In the genomic region with DNA sequence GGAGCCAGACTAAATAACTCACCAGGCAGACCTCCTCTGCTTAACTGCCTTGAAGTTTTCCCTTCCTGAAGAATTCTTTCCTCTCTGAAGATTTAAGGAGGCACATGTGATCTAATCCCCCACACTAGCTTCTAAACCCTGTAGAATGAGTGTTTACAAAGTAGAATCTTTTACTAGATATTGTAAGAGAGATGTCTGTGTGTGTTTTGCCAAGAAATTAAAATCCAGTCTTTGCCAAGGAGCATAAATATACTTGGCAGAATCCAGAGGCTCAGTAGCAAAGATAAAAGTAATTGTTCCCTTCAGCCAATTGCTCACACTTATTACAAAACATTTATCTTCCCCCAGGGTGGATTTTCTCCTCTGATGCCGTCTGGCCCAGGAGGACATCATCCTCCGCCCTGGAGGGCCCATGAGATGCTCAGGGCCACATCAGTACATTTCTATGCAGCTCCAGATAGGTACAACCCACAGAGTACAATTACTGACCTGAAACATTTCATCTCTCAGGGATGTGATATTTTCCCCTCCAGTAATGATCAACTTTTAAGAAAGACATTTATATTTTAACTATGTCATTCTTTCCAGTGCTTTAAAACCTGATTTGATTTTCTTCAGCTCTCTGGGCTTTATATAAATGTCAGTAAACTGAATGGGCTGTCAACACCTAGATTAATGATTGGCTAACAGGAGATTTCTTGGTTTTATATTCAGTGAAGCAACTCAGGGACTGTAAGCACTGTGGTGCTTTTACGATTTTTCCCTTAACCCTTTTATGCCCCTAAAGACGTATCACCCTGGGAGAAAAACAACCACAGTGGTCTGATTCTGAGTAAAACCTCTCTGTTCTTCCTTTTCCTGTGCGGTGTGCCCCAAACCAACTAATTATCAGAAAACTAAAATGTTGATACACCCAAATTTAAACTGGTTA, we compare ENCODE assay signal across 8 cellular contexts. TPM values are rescaled to one million over a fixed set of nuclear protein-coding genes. Genes with fewer than 3 reads are reported as not detected.
DNase-seq lines count a peak whose midpoint lies in the region; ATAC-seq, FAIRE-seq and TF ChIP-seq lines count a peak whose summit lies in the region.

No MANE protein-coding gene starts in this region.

- H4K20me1 ChIP-seq in HepG2 (ENCODE audit: insufficient read depth, low read length) = no peaks in the 10 kb centered on the region

- H3K79me2 ChIP-seq in HepG2 (ENCODE audit: insufficient read depth, low read length) = no peaks in the 10 kb centered on the region

- H3K36me3 ChIP-seq in right lobe of liver = no peaks in the 10 kb centered on the region
- H3K36me3 ChIP-seq in HepG2 (replicated peaks in 1 of 2; ENCODE audit: control insufficient read depth in 1 of 2, insufficient read depth in 2 of 2, low read length in 2 of 2) = no peaks in the 10 kb centered on the region
- no peaks in the 10 kb centered on the region for H3K36me3 ChIP-seq in adipocyte (ENCODE audit: control insufficient read depth, insufficient read depth, low read length, severe bottlenecking)

- no peak overlapping the region for H2AFZ ChIP-seq in HepG2 (ENCODE audit: low read length)

- no peak for TF ChIP-seq POLR2A in right lobe of liver (IDR thresholded peaks at IDR 0.05)
- no peak for TF ChIP-seq POLR2A in HepG2 (IDR thresholded peaks at IDR 0.05; ENCODE audit: insufficient read depth in 1 of 2, low read depth in 2 of 2, low read length in 2 of 2)

- TF ChIP-seq CTCF in right lobe of liver (IDR thresholded peaks at IDR 0.05) (no peak), HepG2 (CRISPR knock-in tag; IDR thresholded peaks at IDR 0.05) (no peak), natural killer cell (IDR thresholded peaks at IDR 0.05) (no peak)

- FAIRE-seq in HepG2 (lab: Jason Lieb, UNC) = no peak

- in situ Hi-C loops in HepG2 (cut with HindIII; ENCODE audit: extremely low pct_ligation_motif_present, low pct_unique_long_range_greater_than_20kb) = no loop called here

- H3K4me1 Mint-ChIP-seq in natural killer cell = peaks cover 75 to 83% of the 10 kb centered on the region in 2 donors

- H3K4me1 ChIP-seq in right lobe of liver (no peaks in the 10 kb centered on the region), HepG2 (ENCODE audit: insufficient read depth, low read length) (peaks cover 7% of the 10 kb centered on the region), adipocyte (ENCODE audit: control insufficient read depth, insufficient read depth, low read length) (peaks cover 66% of the 10 kb centered on the region)

- peak overlapping the region; percentile 95 for H3K27ac Mint-ChIP-seq in natural killer cell

- TF ChIP-seq RAD21 in HepG2 (CRISPR knock-in tag; IDR thresholded peaks at IDR 0.05) = no peak

- CTCF ChIA-PET in HepG2 (lab: Yijun Ruan, JAX; ENCODE audit: low intra/inter-chr PET ratio, low total read pairs) = no interaction called here

- intact Hi-C loops in right lobe of liver (cut with DNase I) (no loop called here), HepG2 (cut with micrococcal nuclease; ENCODE audit: unreplicated experiment) (no loop called here), natural killer cell (cut with micrococcal nuclease) (loop anchor here (1.0 to 10.0 kb wide), 3 partner anchors 27 to 53 kb away; a partner anchor contains a TSS), head of caudate nucleus (cut with DNase I) (no loop called here)

- no peak for DNase-seq in right lobe of liver
- DNase-seq in HepG2 (ENCODE audit: low spot score) = no peak
- peak; percentile 70 for DNase-seq in adipocyte (ENCODE audit: low read depth)
- DNase-seq in natural killer cell = no peak
- no peak for DNase-seq in head of caudate nucleus
- DNase-seq in NCI-H2081 (lab: John Stamatoyannopoulos, UW) = no peak
- DNase-seq in NCI-H510A (lab: John Stamatoyannopoulos, UW) = no peak

- peak overlapping the region; percentile 86 for H3K4me3 Mint-ChIP-seq in natural killer cell

- TF ChIP-seq EP300 in HepG2 (IDR thresholded peaks at IDR 0.05; ENCODE audit: low read depth in 2 of 2, low read length in 2 of 2) (no peak), HepG2 (CRISPR knock-in tag; IDR thresholded peaks at IDR 0.05; ENCODE audit: borderline replicate concordance) (no peak)

- WGBS in right lobe of liver (ENCODE audit: insufficient coverage, low coverage, low lambda C conversion rate, missing lambda C conversion rate) = 25% methylated on average over 5 of the region's 5 CpGs
- WGBS in HepG2 (ENCODE audit: low lambda C conversion rate) = 31% methylated on average over 5 of the region's 5 CpGs

- H3K27ac ChIP-seq in right lobe of liver (no peak overlapping the region), HepG2 (ENCODE audit: extremely low read length, insufficient read depth, low read length) (no peak overlapping the region)

- peaks cover 8% of the 10 kb centered on the region for H3K36me3 Mint-ChIP-seq in natural killer cell

- POLR2A ChIA-PET in HepG2 (lab: Yijun Ruan, JAX) = no interaction called here

- no peaks in the 10 kb centered on the region for H3K27me3 ChIP-seq in right lobe of liver
- H3K27me3 ChIP-seq in HepG2 (ENCODE audit: control insufficient read depth in 1 of 2, insufficient read depth in 2 of 2, low read length in 2 of 2) = no peaks in the 10 kb centered on the region; a peak in 2 of 5 replicates
- no peaks in the 10 kb centered on the region for H3K27me3 ChIP-seq in adipocyte (replicated peaks; ENCODE audit: control insufficient read depth, insufficient read depth, low read length)

- H3K4me3 ChIP-seq in right lobe of liver = no peak overlapping the region
- no peak overlapping the region for H3K4me3 ChIP-seq in HepG2 (replicated peaks in 1 of 3; ENCODE audit: insufficient read depth in 1 of 3, low read depth in 2 of 3, low read length in 3 of 3)
- H3K4me3 ChIP-seq in adipocyte (ENCODE audit: low read length) = peak overlapping the region; percentile 53

- peak in 3 of 4 donors; percentile 45 to 55 (median 48) for ATAC-seq in right lobe of liver
- ATAC-seq in HepG2 = no peak
- peak; percentile 68 for ATAC-seq in HG03280 (IDR thresholded peaks at IDR 0.05; ENCODE audit: unreplicated experiment)
- ATAC-seq in natural killer cell = peak; percentile 67 to 83 (median 75)

- H3K27me3 Mint-ChIP-seq in natural killer cell (ENCODE audit: low read depth in 2 of 2) = no peaks in the 10 kb centered on the region

- H3K9ac ChIP-seq in HepG2 (ENCODE audit: insufficient read depth, low read depth, low read length) = no peak overlapping the region
- peak overlapping the region; percentile 45 for H3K9ac ChIP-seq in adipocyte (ENCODE audit: low read length)

- H3K9me3 Mint-ChIP-seq in natural killer cell = peaks cover 0 to 5% of the 10 kb centered on the region in 2 donors

- no peak overlapping the region for H3K4me2 ChIP-seq in HepG2 (ENCODE audit: low read depth, low read length)

- H3K9me3 ChIP-seq in right lobe of liver (no peaks in the 10 kb centered on the region), HepG2 (ENCODE audit: low read length) (no peaks in the 10 kb centered on the region), adipocyte (ENCODE audit: control insufficient read depth, low read length) (peaks cover 5% of the 10 kb centered on the region)

- BruUV-seq in HepG2 (replicated peaks; lab: Mats Ljungman, UMichigan) = no TSS peak

TF ChIP-seq in HepG2, 621 proteins besides CTCF, POLR2A, EP300 and RAD21 (continues in another document):
- TF ChIP-seq ZNF143 (CRISPR knock-in tag; IDR thresholded peaks at IDR 0.05) (no peak), PAWR (CRISPR knock-in tag; IDR thresholded peaks at IDR 0.05; ENCODE audit: borderline replicate concordance) (no peak)
- TF ChIP-seq, protein P1, sequence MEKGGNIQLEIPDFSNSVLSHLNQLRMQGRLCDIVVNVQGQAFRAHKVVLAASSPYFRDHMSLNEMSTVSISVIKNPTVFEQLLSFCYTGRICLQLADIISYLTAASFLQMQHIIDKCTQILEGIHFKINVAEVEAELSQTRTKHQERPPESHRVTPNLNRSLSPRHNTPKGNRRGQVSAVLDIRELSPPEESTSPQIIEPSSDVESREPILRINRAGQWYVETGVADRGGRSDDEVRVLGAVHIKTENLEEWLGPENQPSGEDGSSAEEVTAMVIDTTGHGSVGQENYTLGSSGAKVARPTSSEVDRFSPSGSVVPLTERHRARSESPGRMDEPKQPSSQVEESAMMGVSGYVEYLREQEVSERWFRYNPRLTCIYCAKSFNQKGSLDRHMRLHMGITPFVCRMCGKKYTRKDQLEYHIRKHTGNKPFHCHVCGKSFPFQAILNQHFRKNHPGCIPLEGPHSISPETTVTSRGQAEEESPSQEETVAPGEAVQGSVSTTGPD (CRISPR knock-in tag; IDR thresholded peaks at IDR 0.05) = no peak

RNA-seq across cellular contexts. Expression of a gene that starts 37.7 kb away (rescaled TPM):
- 1 to 10 TPM in 1 of 6 experiments, under 1 TPM in 5; 0.24 to 1.9 (median 0.51) TPM for total RNA-seq in right lobe of liver
- not detected in 2 replicates for total RNA-seq in HepG2 (2016; rRNA removed; fragmentation: Illumina TruSeq; extraction: Trizol)
- total RNA-seq in HepG2 (2016; cell fraction: cytosol; rRNA removed; fragmentation: Illumina TruSeq; extraction: Trizol; ENCODE audit: low read depth) = not detected in 2 replicates
- not detected in 2 replicates for total RNA-seq in HepG2 (2016; cell fraction: insoluble cytoplasmic fraction; rRNA removed; fragmentation: Illumina TruSeq; extraction: Trizol)
- total RNA-seq in HepG2 (2016; cell fraction: membrane; rRNA removed; fragmentation: Illumina TruSeq; extraction: Trizol) = not detected in 2 replicates
- total RNA-seq in HepG2 (2016; cell fraction: nucleus; rRNA removed; fragmentation: Illumina TruSeq; extraction: Trizol) = not detected in 2 replicates
- polyA plus RNA-seq in HepG2 (2011; rRNA removed) = not detected in 2 replicates
- polyA plus RNA-seq in HepG2 (2011; cell fraction: cytosol; rRNA removed) = not detected in 2 replicates
- not detected in 2 replicates for polyA plus RNA-seq in HepG2 (2011; cell fraction: nucleus; rRNA removed)
- not detected in 2 replicates for polyA plus RNA-seq in HepG2 (2012)
- not detected in 2 replicates for polyA plus RNA-seq in HepG2 (2016; cell fraction: cytosol; fragmentation: Illumina TruSeq; extraction: Trizol; ENCODE audit: low read depth)
- not detected in 2 replicates for polyA plus RNA-seq in HepG2 (2016; cell fraction: insoluble cytoplasmic fraction; fragmentation: Illumina TruSeq; extraction: Trizol; ENCODE audit: low read depth)
- polyA plus RNA-seq in HepG2 (2016; cell fraction: membrane; fragmentation: Illumina TruSeq; extraction: Trizol; ENCODE audit: low read depth) = not detected in 2 replicates
- not detected in 2 replicates for polyA plus RNA-seq in HepG2 (2016; cell fraction: nucleus; fragmentation: Illumina TruSeq; extraction: Trizol; ENCODE audit: insufficient read depth, low read depth)
- polyA minus RNA-seq in HepG2 (2011; rRNA and poly(A)+ RNA removed; ENCODE audit: low replicate concordance) = not detected in 2 replicates
- polyA minus RNA-seq in HepG2 (2011; cell fraction: cytosol; rRNA and poly(A)+ RNA removed) = not detected in 2 replicates
- polyA minus RNA-seq in HepG2 (2011; cell fraction: nucleus; rRNA and poly(A)+ RNA removed) = not detected in 2 replicates
- total RNA-seq in natural killer cell = 10 to 100 TPM; 55.3 to 67.9 (median 60.6) TPM

Comparison
In these comparisons a context has a peak if more than half of its experiments do, and no peak if none do; other contexts are left out.
1. RNA of a gene that starts 37.7 kb away (total RNA-seq): 55.3 to 67.9 TPM in natural killer cell; 0.24 to 1.9 TPM in right lobe of liver and not detected in HepG2; every median in the first group is over 10 times any median in the second.